ENCODE assay signal across 8 cellular contexts in genomic region chr14:73759183-73759713, GRCh38. TPM values are rescaled to one million over a fixed set of nuclear protein-coding genes. Genes with fewer than 3 reads are reported as not detected.
DNase-seq lines count a peak whose midpoint lies in the region; ATAC-seq, FAIRE-seq and TF ChIP-seq lines count a peak whose summit lies in the region.

No MANE protein-coding gene starts in this region.

- H3K4me3 ChIP-seq in SJSA1 (peak overlapping the region; percentile 77), brain microvascular endothelial cell (ENCODE audit: low read depth, low read length) (peak overlapping the region; percentile 82), iPS-11a (ENCODE audit: low read depth, low read length) (peak overlapping the region; percentile 66), gastrocnemius medialis (peak overlapping the region; percentile 61 to 91 (median 76))

- H3K36me3 ChIP-seq in SJSA1: peaks cover 13% of the 10 kb centered on the region
- H3K36me3 ChIP-seq in brain microvascular endothelial cell (replicated peaks): no peaks in the 10 kb centered on the region
- no peaks in the 10 kb centered on the region for H3K36me3 ChIP-seq in gastrocnemius medialis

- no peak for DNase-seq in GM12892 (ENCODE audit: insufficient read length)
- DNase-seq in SJSA1 (ENCODE audit: low read depth in 1 of 2, low spot score in 2 of 2): peak in 1 of 2 experiments; percentile 26
- DNase-seq in brain microvascular endothelial cell: no peak
- peak in 1 of 2 donors; percentile 46 for DNase-seq in gastrocnemius medialis
- DNase-seq in NCI-H1930 (lab: John Stamatoyannopoulos, UW): no peak
- DNase-seq in HuH-7 (ENCODE audit: low spot score): no peak

- TF ChIP-seq CTCF in 22Rv1 (IDR thresholded peaks at IDR 0.05): no peak
- TF ChIP-seq CTCF in brain microvascular endothelial cell (IDR thresholded peaks at IDR 0.05; ENCODE audit: low read depth, low read length, missing control alignments): no peak
- peak in 1 of 5 experiments; percentile 17 for TF ChIP-seq CTCF in gastrocnemius medialis (IDR thresholded peaks at IDR 0.05 in 4 of 5, conservative IDR thresholded peaks at IDR 0.05 in 1 of 5)

- in situ Hi-C loops in brain microvascular endothelial cell (cut with HindIII; ENCODE audit: low pct_ligation_motif_present, low sequenced_read_pairs) (no loop called here), gastrocnemius medialis (cut with MboI; ENCODE audit: low sequenced_read_pairs in 4 of 4) (no loop called here)

- no peaks in the 10 kb centered on the region for H3K27me3 ChIP-seq in SJSA1 (replicated peaks)
- H3K27me3 ChIP-seq in brain microvascular endothelial cell (replicated peaks): no peaks in the 10 kb centered on the region
- no peaks in the 10 kb centered on the region for H3K27me3 ChIP-seq in gastrocnemius medialis

- peaks cover 71% of the 10 kb centered on the region for H3K4me1 ChIP-seq in SJSA1 (replicated peaks)
- peaks cover 85 to 87% of the 10 kb centered on the region in 2 donors for H3K4me1 ChIP-seq in gastrocnemius medialis

- H3K27ac ChIP-seq in 22Rv1 (peak overlapping the region; percentile 98), SJSA1 (peak overlapping the region; percentile 89), brain microvascular endothelial cell (peak overlapping the region; percentile 92), gastrocnemius medialis (peak overlapping the region; percentile 89 to 98 (median 94))

- ATAC-seq in gastrocnemius medialis: peak; percentile 4

- FAIRE-seq in GM12892 (lab: Jason Lieb, UNC): peak; percentile 56

- no peak for TF ChIP-seq POLR2A in GM12892 (IDR thresholded peaks at IDR 0.05; ENCODE audit: low read depth, low read length)
- no peak for TF ChIP-seq POLR2A in gastrocnemius medialis (IDR thresholded peaks at IDR 0.05)

- intact Hi-C loops in gastrocnemius medialis (cut with DNase I; ENCODE audit: low total_unique reads): no loop called here

- H3K9me3 ChIP-seq in SJSA1 (replicated peaks) (no peaks in the 10 kb centered on the region), gastrocnemius medialis (no peaks in the 10 kb centered on the region)

RNA-seq across cellular contexts. Expression of gene PNMA1, which starts 45.1 kb away (rescaled TPM):
- polyA plus RNA-seq in GM12892 (2012; ENCODE audit: missing spikeins): 13.3 TPM
- 16.7 and 21.6 TPM in 2 replicates for total RNA-seq in SJSA1 (2014; rRNA removed; shearing (Covaris generic))
- total RNA-seq in gastrocnemius medialis: 10 to 100 TPM in 1 of 4 donors, 1 to 10 TPM in 3; 7.6 to 18.5 (median 8.8) TPM
